Comparison of ENCODE assay signal across 14 cellular contexts in the genomic region with DNA sequence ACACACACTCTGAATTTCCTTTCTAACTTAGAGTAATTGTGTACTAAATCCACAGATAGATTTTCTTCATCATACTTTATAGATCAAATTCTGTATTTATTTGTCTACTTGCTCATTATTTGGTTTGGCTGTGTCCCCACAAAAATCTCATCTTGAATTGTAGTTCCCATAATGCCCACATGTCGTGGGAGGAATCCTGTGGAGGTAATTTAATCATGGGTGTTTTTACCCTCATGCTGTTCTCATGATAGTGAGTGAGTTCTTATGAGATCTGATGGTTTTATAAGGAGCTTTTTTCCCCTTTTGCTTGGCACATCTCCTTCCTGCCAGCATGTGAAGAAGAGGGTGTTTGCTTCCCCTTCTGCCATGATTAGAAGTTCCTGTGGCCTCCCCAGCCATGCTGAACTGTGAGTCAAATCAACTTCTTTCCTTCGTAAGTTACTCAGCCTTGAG.
DNase-seq lines count a peak whose midpoint lies in the region; ATAC-seq, FAIRE-seq and TF ChIP-seq lines count a peak whose summit lies in the region.
"Had no signal": no experiment of that assay in that cellular context is flagged by ENCODE, and none has a peak within 500 bp of the region (broad histone marks: within the 10 kb centered on the region; RNA-seq: fewer than 3 reads in every experiment).

No MANE protein-coding gene starts in this region.

- H2BK15ac ChIP-seq in mesenchymal stem cell (ENCODE audit: low read depth, poor library complexity, severe bottlenecking): no peak overlapping the region

- H3K79me2 ChIP-seq in SK-N-SH (ENCODE audit: insufficient read depth): no peaks in the 10 kb centered on the region

- no peak for TF ChIP-seq RAD21 in SK-N-SH (IDR thresholded peaks at IDR 0.05; ENCODE audit: low read length)

- H3F3A ChIP-seq in SK-N-SH (replicated peaks; ENCODE audit: insufficient read depth): peaks cover 6% of the 10 kb centered on the region

- DNase-seq in SK-N-SH: no peak
- peak; percentile 37 for DNase-seq in fibroblast of peridontal ligament (ENCODE audit: extremely low read depth)
- DNase-seq in mesenchymal stem cell: no peak
- DNase-seq in NCI-H2107 (lab: John Stamatoyannopoulos, UW): no peak
- no peak for DNase-seq in A673 (ENCODE audit: low spot score)
- no peak for DNase-seq in NCI-H345 (lab: John Stamatoyannopoulos, UW)
- DNase-seq: dermis blood vessel endothelial cell; naive thymus-derived CD8-positive, alpha-beta T cell; OCI-M1; retina; stimulated activated CD4-positive, alpha-beta T cell treated with anti-CD3 and anti-CD28 coated beads, Interleukin-1b, Interleukin-23, amount 100 ng/mL, for 48 hours had no signal

- H2AFZ ChIP-seq in SK-N-SH (ENCODE audit: low read depth) (peak overlapping the region; percentile 33; the same call in 1 of the 2 replicates), mesenchymal stem cell (ENCODE audit: low read depth, low read length) (no peak overlapping the region)

- FAIRE-seq in TTC549 (lab: Jason Lieb, UNC): peak; percentile 55
- FAIRE-seq: D721Med had no signal

- H3K4ac ChIP-seq in mesenchymal stem cell (ENCODE audit: low read depth in 1 of 2, low read length in 2 of 2): no peak overlapping the region

- no peak overlapping the region for H2BK12ac ChIP-seq in mesenchymal stem cell (ENCODE audit: low read length in 2 of 2)

- H3K9me3 ChIP-seq in SK-N-SH (no peaks in the 10 kb centered on the region), mesenchymal stem cell (ENCODE audit: control insufficient read depth, low read length) (peaks cover 8% of the 10 kb centered on the region), A673 (ENCODE audit: low read depth, low read length, poor library complexity, severe bottlenecking) (no peaks in the 10 kb centered on the region)

- H3K36me3 ChIP-seq in SK-N-SH (replicated peaks in 1 of 2; ENCODE audit: control insufficient read depth in 1 of 2, insufficient read depth in 2 of 2, low read length in 1 of 2): no peaks in the 10 kb centered on the region
- H3K36me3 ChIP-seq in mesenchymal stem cell (ENCODE audit: control insufficient read depth in 1 of 2, insufficient read depth in 2 of 2, low read depth in 1 of 2, low read length in 2 of 2): no peaks in the 10 kb centered on the region
- H3K36me3 ChIP-seq in A673 (ENCODE audit: insufficient read depth, low read length, poor library complexity, severe bottlenecking): no peaks in the 10 kb centered on the region

- H3K4me1 ChIP-seq in SK-N-SH (ENCODE audit: control insufficient read depth in 1 of 2, insufficient read depth in 2 of 2, low read depth in 1 of 2, low read length in 1 of 2) (no peaks in the 10 kb centered on the region), mesenchymal stem cell (ENCODE audit: control insufficient read depth, insufficient read depth, low read depth, low read length) (no peaks in the 10 kb centered on the region), A673 (ENCODE audit: insufficient read depth, low read length, poor library complexity, severe bottlenecking) (no peaks in the 10 kb centered on the region)

- H3K9ac ChIP-seq in SK-N-SH (no peak overlapping the region), mesenchymal stem cell (ENCODE audit: low read length) (no peak overlapping the region)

- H3K4me2 ChIP-seq in SK-N-SH: no peak overlapping the region
- no peak overlapping the region for H3K4me2 ChIP-seq in mesenchymal stem cell (ENCODE audit: low read length, poor library complexity, severe bottlenecking)

- no peaks in the 10 kb centered on the region for H3K79me1 ChIP-seq in mesenchymal stem cell (replicated peaks; ENCODE audit: low read length, poor library complexity, severe bottlenecking)

- H4K8ac ChIP-seq in mesenchymal stem cell (ENCODE audit: low read length): no peak overlapping the region

- H3K14ac ChIP-seq in mesenchymal stem cell (ENCODE audit: low read length in 2 of 2): no peak overlapping the region

- no peak overlapping the region for H2AK5ac ChIP-seq in mesenchymal stem cell (ENCODE audit: low read length, severe bottlenecking)

- H3K9me2 ChIP-seq in SK-N-SH: 0 out of 2 replicates have a peak, but pooled peaks cover 5% of the 10 kb centered on the region

- peak overlapping the region in 1 of 2 experiments; percentile 48; a peak in 1 of 4 replicates for H3K27ac ChIP-seq in SK-N-SH (ENCODE audit: low read depth in 2 of 2, low read length in 1 of 2)
- no peak overlapping the region for H3K27ac ChIP-seq in mesenchymal stem cell (ENCODE audit: low read length, poor library complexity, severe bottlenecking)
- H3K27ac ChIP-seq in A673 (ENCODE audit: low read depth, low read length, poor library complexity, severe bottlenecking): no peak overlapping the region

- CTCF ChIA-PET in SK-N-SH (lab: Yijun Ruan, JAX): no interaction called here
- CTCF ChIA-PET in A673 (lab: Charles Lee): no interaction called here

- WGBS in SK-N-SH (ENCODE audit: low lambda C conversion rate): 59% methylated on average over 2 of the region's 2 CpGs
- WGBS in mesenchymal stem cell: no CpG with 5 or more reads among the region's 2 CpGs

- H3K4me3 ChIP-seq in SK-N-SH (ENCODE audit: low read depth in 2 of 2, low read length in 1 of 2) (no peak overlapping the region), mesenchymal stem cell (ENCODE audit: insufficient read depth in 1 of 2, low read depth in 1 of 2, low read length in 2 of 2) (no peak overlapping the region), A673 (ENCODE audit: low read depth, low read length, poor library complexity, severe bottlenecking) (no peak overlapping the region)

- POLR2A ChIA-PET in SK-N-SH (lab: Yijun Ruan, JAX): interaction anchor here (0.6 kb wide), 1 partner anchor 269 kb away, joined by 3 read pairs; no protein-coding TSS in a partner anchor
- POLR2A ChIA-PET in A673 (lab: Charles Lee; ENCODE audit: low non-redundant PET): no interaction called here

- H2BK5ac ChIP-seq in mesenchymal stem cell (ENCODE audit: low read depth, low read length, poor library complexity, severe bottlenecking): no peak overlapping the region

- ATAC-seq in SK-N-SH treated with all-trans-retinoic acid at 6 μM for 48 hours: no peak
- ATAC-seq: naive thymus-derived CD8-positive, alpha-beta T cell had no signal

- no peak overlapping the region for H2BK120ac ChIP-seq in mesenchymal stem cell (ENCODE audit: low read depth, low read length)

- TF ChIP-seq CTCF in SK-N-SH (IDR thresholded peaks at IDR 0.05): peak; percentile 21; the same call in 1 of the 2 replicates
- no peak for TF ChIP-seq CTCF in A673 (conservative IDR thresholded peaks at IDR 0.05; ENCODE audit: low read depth, low read length)

- no peak overlapping the region for H3K23ac ChIP-seq in mesenchymal stem cell (ENCODE audit: low read length in 2 of 2)

- no TSS peak for BruUV-seq in A673 (replicated peaks; lab: Mats Ljungman, UMichigan)

- no peaks in the 10 kb centered on the region for H4K20me1 ChIP-seq in SK-N-SH (ENCODE audit: insufficient read depth)

- intact Hi-C loops in A673 (cut with micrococcal nuclease; ENCODE audit: unreplicated experiment): no loop called here

- no peak overlapping the region for H4K91ac ChIP-seq in mesenchymal stem cell (ENCODE audit: low read length)

- H3K27me3 ChIP-seq in SK-N-SH (ENCODE audit: insufficient read depth): no peaks in the 10 kb centered on the region
- no peaks in the 10 kb centered on the region for H3K27me3 ChIP-seq in mesenchymal stem cell (ENCODE audit: control insufficient read depth in 1 of 2, insufficient read depth in 1 of 2, low read length in 2 of 2)
- no peaks in the 10 kb centered on the region for H3K27me3 ChIP-seq in A673 (replicated peaks; ENCODE audit: insufficient read depth, low read depth, low read length, poor library complexity)

- H3K18ac ChIP-seq in mesenchymal stem cell (ENCODE audit: low read depth in 1 of 2, low read length in 2 of 2): no peak overlapping the region

- no peak for TF ChIP-seq EP300 in SK-N-SH (IDR thresholded peaks at IDR 0.05; ENCODE audit: borderline replicate concordance in 1 of 2, low read depth in 1 of 2, low read length in 1 of 2)

TF ChIP-seq in SK-N-SH, 30 proteins besides CTCF, POLR2A, EP300 and RAD21 (continues in another document):
- TF ChIP-seq, protein P1, sequence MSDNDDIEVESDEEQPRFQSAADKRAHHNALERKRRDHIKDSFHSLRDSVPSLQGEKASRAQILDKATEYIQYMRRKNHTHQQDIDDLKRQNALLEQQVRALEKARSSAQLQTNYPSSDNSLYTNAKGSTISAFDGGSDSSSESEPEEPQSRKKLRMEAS (IDR thresholded peaks at IDR 0.05; ENCODE audit: low read depth): no peak
- TF ChIP-seq, protein P2, sequence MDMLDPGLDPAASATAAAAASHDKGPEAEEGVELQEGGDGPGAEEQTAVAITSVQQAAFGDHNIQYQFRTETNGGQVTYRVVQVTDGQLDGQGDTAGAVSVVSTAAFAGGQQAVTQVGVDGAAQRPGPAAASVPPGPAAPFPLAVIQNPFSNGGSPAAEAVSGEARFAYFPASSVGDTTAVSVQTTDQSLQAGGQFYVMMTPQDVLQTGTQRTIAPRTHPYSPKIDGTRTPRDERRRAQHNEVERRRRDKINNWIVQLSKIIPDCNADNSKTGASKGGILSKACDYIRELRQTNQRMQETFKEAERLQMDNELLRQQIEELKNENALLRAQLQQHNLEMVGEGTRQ (IDR thresholded peaks at IDR 0.05; ENCODE audit: borderline replicate concordance, low read depth, low read length): no peak
- no peak for TF ChIP-seq EZH2phosphoT487 (IDR thresholded peaks at IDR 0.05; ENCODE audit: borderline replicate concordance, low read depth)
- TF ChIP-seq SMC3 (IDR thresholded peaks at IDR 0.05; ENCODE audit: low read depth, low read length): no peak
- TF ChIP-seq RCOR1 (IDR thresholded peaks at IDR 0.05; ENCODE audit: low read length): no peak
- TF ChIP-seq GABPA (IDR thresholded peaks at IDR 0.05; ENCODE audit: low read depth): no peak

TF ChIP-seq in SK-N-SH treated with all-trans-retinoic acid at 6 μM for 48 hours, 23 proteins besides CTCF, POLR2A, EP300 and RAD21 (continues in another document):
- no peak for TF ChIP-seq ZFP3 (CRISPR knock-in tag; IDR thresholded peaks at IDR 0.05)
- TF ChIP-seq, protein P3, sequence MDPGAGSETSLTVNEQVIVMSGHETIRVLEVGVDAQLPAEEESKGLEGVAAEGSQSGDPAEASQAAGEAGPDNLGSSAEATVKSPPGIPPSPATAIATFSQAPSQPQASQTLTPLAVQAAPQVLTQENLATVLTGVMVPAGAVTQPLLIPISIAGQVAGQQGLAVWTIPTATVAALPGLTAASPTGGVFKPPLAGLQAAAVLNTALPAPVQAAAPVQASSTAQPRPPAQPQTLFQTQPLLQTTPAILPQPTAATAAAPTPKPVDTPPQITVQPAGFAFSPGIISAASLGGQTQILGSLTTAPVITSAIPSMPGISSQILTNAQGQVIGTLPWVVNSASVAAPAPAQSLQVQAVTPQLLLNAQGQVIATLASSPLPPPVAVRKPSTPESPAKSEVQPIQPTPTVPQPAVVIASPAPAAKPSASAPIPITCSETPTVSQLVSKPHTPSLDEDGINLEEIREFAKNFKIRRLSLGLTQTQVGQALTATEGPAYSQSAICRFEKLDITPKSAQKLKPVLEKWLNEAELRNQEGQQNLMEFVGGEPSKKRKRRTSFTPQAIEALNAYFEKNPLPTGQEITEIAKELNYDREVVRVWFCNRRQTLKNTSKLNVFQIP (CRISPR knock-in tag; IDR thresholded peaks at IDR 0.05; ENCODE audit: borderline replicate concordance, low read depth): no peak
- TF ChIP-seq ZNF70 (CRISPR knock-in tag; IDR thresholded peaks at IDR 0.05): no peak
